23 cellular contexts compared by ENCODE assay signal in the genomic region with DNA sequence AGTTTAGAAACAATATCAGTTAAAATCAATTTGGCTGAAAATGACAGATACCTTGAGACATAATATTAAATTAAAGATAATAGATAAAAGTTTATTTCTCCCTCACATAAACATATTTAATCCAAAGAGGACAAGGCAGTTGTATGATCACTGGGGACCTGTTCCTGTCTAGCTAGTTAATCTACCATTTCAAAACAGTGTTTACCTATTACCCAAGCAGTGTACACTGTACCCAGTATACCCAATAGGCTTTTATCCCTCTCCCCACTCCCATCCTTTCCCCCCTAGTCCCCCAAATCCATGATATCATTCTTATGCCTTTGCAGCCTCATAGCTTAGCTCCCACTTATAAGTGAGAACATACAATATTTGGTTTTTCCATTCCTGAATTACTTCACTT.
A peak's percentile ranks its signal among the peaks of the same experiment; 100 is the strongest.
DNase-seq lines count a peak whose midpoint lies in the region; ATAC-seq, FAIRE-seq and TF ChIP-seq lines count a peak whose summit lies in the region.
"Had no signal": no experiment of that assay in that cellular context is flagged by ENCODE, and none has a peak within 500 bp of the region (broad histone marks: within the 10 kb centered on the region; RNA-seq: fewer than 3 reads in every experiment).

No MANE protein-coding gene starts in this region.

- peaks cover 0 to 3% (median 0%) of the 10 kb centered on the region in 4 donors for H3K9me3 ChIP-seq in liver (ENCODE audit: control insufficient read depth in 4 of 4, low read length in 3 of 4)
- H3K9me3 ChIP-seq: A549, Caco-2 had no signal

- H3K9ac ChIP-seq in liver (ENCODE audit: low read depth in 1 of 2, low read length in 2 of 2): no peak overlapping the region
- H3K9ac ChIP-seq: BLaER1 treated with 17β-estradiol and CSF1 and Interleukin-3, amounts not matched to agents 10 nM and 100 nM had no signal

- FAIRE-seq in urothelium cell line (lab: Jason Lieb, UNC): peak; percentile 52
- FAIRE-seq: A549, GM12878, GM12892, GM18507 had no signal

- no peaks in the 10 kb centered on the region for H3K27me3 ChIP-seq in liver (ENCODE audit: control insufficient read depth in 4 of 4, insufficient read depth in 4 of 4, low read length in 3 of 4)
- H3K27me3 ChIP-seq: BLaER1 treated with 17β-estradiol and CSF1 and Interleukin-3, amounts not matched to agents 10 nM and 100 nM had no signal

- H3K27ac ChIP-seq in liver (ENCODE audit: low read depth in 1 of 2, low read length in 2 of 2): no peak overlapping the region
- H3K27ac ChIP-seq: 22Rv1; A549; BLaER1 treated with 17β-estradiol and CSF1 and Interleukin-3, amounts not matched to agents 10 nM and 100 nM; C4-2B had no signal

- no peak for TF ChIP-seq RAD21 in liver (IDR thresholded peaks at IDR 0.05)

- peaks cover 0 to 10% (median 4%) of the 10 kb centered on the region in 4 donors for H3K4me1 ChIP-seq in liver (ENCODE audit: control insufficient read depth in 4 of 4, insufficient read depth in 4 of 4, low read length in 3 of 4)
- H3K4me1 ChIP-seq: A549; BLaER1 treated with 17β-estradiol and CSF1 and Interleukin-3, amounts not matched to agents 10 nM and 100 nM; Caco-2 had no signal

- H3K4me3 ChIP-seq in liver (ENCODE audit: low read depth in 1 of 3, low read length in 3 of 3): no peak overlapping the region
- H3K4me3 ChIP-seq: A549; BLaER1 treated with 17β-estradiol and CSF1 and Interleukin-3, amounts not matched to agents 10 nM and 100 nM; GM12878 had no signal

- no peaks in the 10 kb centered on the region for H3K36me3 ChIP-seq in liver (ENCODE audit: control insufficient read depth in 4 of 4, insufficient read depth in 3 of 4, low read depth in 1 of 4, low read length in 3 of 4)
- H3K36me3 ChIP-seq: BLaER1 treated with 17β-estradiol and CSF1 and Interleukin-3, amounts not matched to agents 10 nM and 100 nM had no signal

- DNase-seq in left lobe of liver (ENCODE audit: low spot score) (no peak), urothelium cell line (ENCODE audit: low spot score) (no peak), islet precursor cell (no peak), NCI-H128 (lab: John Stamatoyannopoulos, UW; ENCODE audit: unreplicated experiment) (no peak)
- DNase-seq: AML-193; Caco-2; CD4-positive, alpha-beta T cell; CD8-positive, alpha-beta T cell; DMS 273 treated with DMSO at 0.1 percent for 48 hours; DMS153; DMS53; DMS79; DND-41; EL; GDM1 had no signal

- ATAC-seq in left lobe of liver: peak; percentile 89
- ATAC-seq: A549; CD8-positive, alpha-beta T cell; GM12878 had no signal

- no peak for TF ChIP-seq CTCF in liver (IDR thresholded peaks at IDR 0.05; ENCODE audit: low read depth, low read length, missing input control)

TF ChIP-seq in liver, 16 proteins besides CTCF, POLR2A, EP300 and RAD21:
- TF ChIP-seq FOXA1 (IDR thresholded peaks at IDR 0.05) (peak; percentile 81), FOXA2 (IDR thresholded peaks at IDR 0.05) (peak; percentile 90), HNF4A (conservative IDR thresholded peaks at IDR 0.05) (peak in 1 of 2 donors; percentile 19), TAF1 (conservative IDR thresholded peaks at IDR 0.05) (no peak), RXRA (IDR thresholded peaks at IDR 0.05) (peak in 1 of 2 donors; percentile 27), EGR1 (IDR thresholded peaks at IDR 0.05; ENCODE audit: low read depth in 2 of 2) (no peak)
